Comparison of ENCODE assay signal across 20 cellular contexts in genomic region chr3:69509288-69509687, GRCh38.
"Had no signal": no experiment of that assay in that cellular context is flagged by ENCODE, and none has a peak within 500 bp of the region (broad histone marks: within the 10 kb centered on the region; RNA-seq: fewer than 3 reads in every experiment).

No MANE protein-coding gene starts in this region.

- H3K9me3 ChIP-seq: right lobe of liver, uterus had no signal

- H3K9ac ChIP-seq: parathyroid adenoma had no signal

- FAIRE-seq: kidney had no signal

- H3K4me1 ChIP-seq: left lung, parathyroid adenoma, psoas muscle, right lobe of liver, uterus had no signal

- H3K27me3 ChIP-seq: left lung, right lobe of liver, tibial nerve, uterus had no signal

- H3K4me3 ChIP-seq: left lung, psoas muscle, right lobe of liver, smooth muscle cell, tibial nerve, uterus had no signal

- H3K79me2 ChIP-seq: parathyroid adenoma had no signal

- H2AFZ ChIP-seq: parathyroid adenoma had no signal

- H3K36me3 ChIP-seq: left lung, right lobe of liver, tibial nerve had no signal

- H3K27ac ChIP-seq: left lung, parathyroid adenoma, psoas muscle, right lobe of liver, tibial nerve, uterus had no signal

- DNase-seq: hippocampal formation; kidney; left colon; left lung; mesenchymal stem cell; naive thymus-derived CD8-positive, alpha-beta T cell; nucleus accumbens; psoas muscle; right lobe of liver; stimulated activated CD4-positive, alpha-beta T cell treated with anti-CD3 and anti-CD28 coated beads, Interleukin-1b, Interleukin-23, amount 100 ng/mL, for 48 hours; stimulated activated CD4-positive, alpha-beta T cell treated with anti-CD3 and anti-CD28 coated beads, Interleukin-2, amount 100 ng/mL, for 48 hours; stimulated activated CD4-positive, alpha-beta T cell treated with anti-CD3 and anti-CD28 coated beads, Interleukin-4, amount 100 ng/mL, for 4 hours; stimulated activated CD8-positive, alpha-beta memory T cell treated with anti-CD3 and anti-CD28 coated beads, Interleukin-4, amount 100 ng/mL, for 48 hours; stimulated activated naive CD4-positive, alpha-beta T cell treated with Interleukin-2 at 50 U/mL for 16 hours; stimulated activated naive CD8-positive, alpha-beta T cell treated with anti-CD3 and anti-CD28 coated beads, Interleukin-15, amount 100 ng/mL, for 72 hours; substantia nigra; uterus had no signal

- H3K4me2 ChIP-seq: smooth muscle cell had no signal
